ENCODE assay signal across 25 cellular contexts in the genomic region with DNA sequence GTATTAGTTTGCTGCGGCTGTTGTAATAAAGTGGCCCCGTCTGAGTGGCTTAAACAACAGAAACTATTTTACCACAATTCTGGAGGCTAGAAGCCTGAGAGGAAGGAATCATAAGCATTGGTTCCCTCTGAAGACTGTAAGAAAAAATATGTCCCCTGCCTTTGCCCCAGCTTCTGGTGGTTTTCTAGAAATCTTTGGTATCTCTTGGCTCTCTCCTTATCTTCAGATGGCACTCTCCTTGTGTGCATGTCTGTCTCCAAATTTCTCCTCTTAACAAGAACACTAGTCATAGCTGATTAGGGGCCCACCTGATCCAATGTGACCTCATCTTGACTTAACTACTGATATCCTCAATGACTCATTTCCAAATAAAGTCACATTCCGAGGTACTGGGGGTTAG.
"Had no signal": no experiment of that assay in that cellular context is flagged by ENCODE, and none has a peak within 500 bp of the region (broad histone marks: within the 10 kb centered on the region; RNA-seq: fewer than 3 reads in every experiment).

No MANE protein-coding gene starts in this region.

- H3K4me2 ChIP-seq: hepatocyte, neural progenitor cell had no signal

- FAIRE-seq: keratinocyte, urothelium cell line had no signal

- ATAC-seq: effector memory CD8-positive, alpha-beta T cell; gastroesophageal sphincter; natural killer cell; psoas muscle; stimulated activated effector memory CD8-positive, alpha-beta T cell treated with anti-CD3 and anti-CD28 coated beads, Interleukin-12 subunit alpha, Interleukin-12 subunit beta, amount 100 ng/mL, for 72 hours had no signal

- H3K9ac ChIP-seq: neural progenitor cell, parathyroid adenoma had no signal

- H3K4me3 ChIP-seq: ascending aorta, gastroesophageal sphincter, hepatocyte, neural progenitor cell, psoas muscle, sigmoid colon, thoracic aorta had no signal

- H3K27ac ChIP-seq: ascending aorta, gastroesophageal sphincter, hepatocyte, neural progenitor cell, parathyroid adenoma, psoas muscle, sigmoid colon, thoracic aorta, VCaP had no signal

- H3K9me3 ChIP-seq: ascending aorta, gastroesophageal sphincter, psoas muscle, sigmoid colon, thoracic aorta had no signal

- H3K4me1 ChIP-seq: ascending aorta, gastroesophageal sphincter, parathyroid adenoma, psoas muscle, sigmoid colon had no signal

- DNase-seq: activated CD4-positive, alpha-beta T cell treated with anti-CD3 and anti-CD28 coated beads for 4 hours; activated CD4-positive, alpha-beta T cell treated with anti-CD3 and anti-CD28 coated beads, Interleukin-2, amount 50 U/mL, for 4 hours; activated CD8-positive, alpha-beta memory T cell treated with anti-CD3 and anti-CD28 coated beads for 24 hours; activated effector memory CD4-positive, alpha-beta T cell treated with Interleukin-2 at 50 U/mL for 16 hours; activated naive CD4-positive, alpha-beta T cell treated with Interleukin-2 at 50 U/mL for 16 hours; activated naive CD8-positive, alpha-beta T cell treated with anti-CD3 and anti-CD28 coated beads, Interleukin-2, amount 10 ng/mL, durations not matched to agents 7 days and 5 days; caudate nucleus; cortex of kidney; effector memory CD8-positive, alpha-beta T cell; natural killer cell; occipital lobe; psoas muscle; sigmoid colon; stimulated activated CD4-positive, alpha-beta T cell treated with anti-CD3 and anti-CD28 coated beads, Interleukin-15, amount 100 ng/mL, for 24 hours; T-helper 2 cell had no signal

- H2AFZ ChIP-seq: hepatocyte, neural progenitor cell, parathyroid adenoma had no signal

- H3K36me3 ChIP-seq: ascending aorta, gastroesophageal sphincter, neural progenitor cell, sigmoid colon, thoracic aorta had no signal

- H3K27me3 ChIP-seq: ascending aorta, gastroesophageal sphincter, hepatocyte, neural progenitor cell, sigmoid colon had no signal
